In the genomic region with DNA sequence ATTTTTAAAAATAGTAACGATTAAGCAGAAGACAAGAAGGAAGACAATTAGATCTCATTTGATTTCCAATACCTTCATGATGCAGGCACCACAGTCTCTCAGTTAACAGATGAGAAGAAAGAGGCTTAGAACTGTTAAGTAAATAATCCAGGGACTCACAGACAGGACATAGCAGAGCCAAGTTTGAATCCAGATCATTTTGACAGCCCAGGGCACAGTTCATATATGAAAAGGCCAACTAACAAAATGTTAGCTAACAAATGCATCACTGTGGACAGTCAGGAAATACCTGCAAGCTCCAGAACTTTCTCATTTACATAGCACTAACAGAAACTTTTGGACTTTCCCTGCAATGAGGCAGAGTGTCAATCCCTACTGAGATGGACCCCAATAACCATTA, we compare ENCODE assay signal across 33 cellular contexts. TPM values are rescaled to one million over a fixed set of nuclear protein-coding genes. Genes with fewer than 3 reads are reported as not detected.
"Had no signal": no experiment of that assay in that cellular context is flagged by ENCODE, and none has a peak within 500 bp of the region (broad histone marks: within the 10 kb centered on the region; RNA-seq: fewer than 3 reads in every experiment).

No MANE protein-coding gene starts in this region.

- H3K4me2 ChIP-seq: neural progenitor cell had no signal

- H3K36me3 Mint-ChIP-seq: mesothelial cell of epicardium; naive B cell; natural killer cell; neural progenitor cell; stimulated activated effector memory CD8-positive, alpha-beta T cell treated with anti-CD3 and anti-CD28 coated beads, Interleukin-12 subunit alpha, Interleukin-12 subunit beta, amount 100 ng/mL, for 72 hours had no signal

- ATAC-seq: natural killer cell; stimulated activated effector memory CD8-positive, alpha-beta T cell treated with anti-CD3 and anti-CD28 coated beads, Interleukin-12 subunit alpha, Interleukin-12 subunit beta, amount 100 ng/mL, for 72 hours had no signal

- H3K27ac ChIP-seq: left ventricle myocardium inferior, neural progenitor cell, neutrophil, ovary, right atrium auricular region, right lobe of liver, tibial nerve, upper lobe of left lung, vagina had no signal

- H2AFZ ChIP-seq: neural progenitor cell had no signal

- H3K4me3 Mint-ChIP-seq: mesothelial cell of epicardium; naive B cell; natural killer cell; nephron progenitor cell; neural progenitor cell; stimulated activated effector memory CD8-positive, alpha-beta T cell treated with anti-CD3 and anti-CD28 coated beads, Interleukin-12 subunit alpha, Interleukin-12 subunit beta, amount 100 ng/mL, for 72 hours; stimulated activated naive CD8-positive, alpha-beta T cell treated with anti-CD3 and anti-CD28 coated beads, Interleukin-15, Interleukin-2, amounts not matched to agents 100 ng/mL and 50 ng/mL, for 24 hours had no signal

- H3K27ac Mint-ChIP-seq: mesothelial cell of epicardium; natural killer cell; neural progenitor cell; stimulated activated effector memory CD8-positive, alpha-beta T cell treated with anti-CD3 and anti-CD28 coated beads, Interleukin-12 subunit alpha, Interleukin-12 subunit beta, amount 100 ng/mL, for 72 hours; stimulated activated naive CD8-positive, alpha-beta T cell treated with anti-CD3 and anti-CD28 coated beads, Interleukin-15, Interleukin-2, amounts not matched to agents 100 ng/mL and 50 ng/mL, for 24 hours had no signal

- H3K9ac ChIP-seq: neural progenitor cell had no signal

- H3K27me3 Mint-ChIP-seq: naive B cell; progenitor cell of endocrine pancreas; stimulated activated naive CD8-positive, alpha-beta T cell treated with anti-CD3 and anti-CD28 coated beads, Interleukin-15, Interleukin-2, amounts not matched to agents 100 ng/mL and 50 ng/mL, for 24 hours had no signal

- H3K9me3 Mint-ChIP-seq: stimulated activated effector memory CD8-positive, alpha-beta T cell treated with anti-CD3 and anti-CD28 coated beads, Interleukin-12 subunit alpha, Interleukin-12 subunit beta, amount 100 ng/mL, for 72 hours; stimulated activated naive CD8-positive, alpha-beta T cell treated with anti-CD3 and anti-CD28 coated beads, Interleukin-15, Interleukin-2, amounts not matched to agents 100 ng/mL and 50 ng/mL, for 24 hours had no signal

- H3K27me3 ChIP-seq: neural progenitor cell, neutrophil, ovary, right atrium auricular region, right lobe of liver, tibial nerve, upper lobe of left lung, vagina had no signal

- H3K4me3 ChIP-seq: left ventricle myocardium inferior, lung, neural progenitor cell, ovary, right atrium auricular region, right lobe of liver, tibial nerve, upper lobe of left lung, vagina had no signal

- H3K4me1 ChIP-seq: left ventricle myocardium inferior, neural progenitor cell, right atrium auricular region, right lobe of liver, tibial nerve, upper lobe of left lung, vagina had no signal

- DNase-seq: islet precursor cell; left ventricle myocardium inferior; mesendoderm; naive B cell; natural killer cell; nephron progenitor cell; occipital lobe; ovary; right lobe of liver; stimulated activated CD4-positive, alpha-beta T cell treated with anti-CD3 and anti-CD28 coated beads, Interleukin-12 subunit alpha, Interleukin-12 subunit beta, amount 100 ng/mL, for 4 hours; stimulated activated CD4-positive, alpha-beta T cell treated with anti-CD3 and anti-CD28 coated beads, Interleukin-15, amount 100 ng/mL, for 24 hours; stimulated activated CD4-positive, alpha-beta T cell treated with anti-CD3 and anti-CD28 coated beads, Interleukin-2, amount 100 ng/mL, for 24 hours; stimulated activated CD4-positive, alpha-beta T cell treated with anti-CD3 and anti-CD28 coated beads, Interleukin-4, amount 100 ng/mL, for 24 hours; stimulated activated naive CD4-positive, alpha-beta T cell; substantia nigra; upper lobe of left lung had no signal

- H3K4me1 Mint-ChIP-seq: naive B cell; natural killer cell; stimulated activated effector memory CD8-positive, alpha-beta T cell treated with anti-CD3 and anti-CD28 coated beads, Interleukin-12 subunit alpha, Interleukin-12 subunit beta, amount 100 ng/mL, for 72 hours had no signal

- H3K9me3 ChIP-seq: neutrophil, ovary, right atrium auricular region, right lobe of liver, tibial nerve, upper lobe of left lung, vagina had no signal

- H3K36me3 ChIP-seq: left ventricle myocardium inferior, neutrophil, ovary, right atrium auricular region, right lobe of liver, tibial nerve, upper lobe of left lung, vagina had no signal

RNA-seq across cellular contexts. Expression of gene NPSR1, which starts 4.2 kb away (rescaled TPM):
- total RNA-seq: kidney epithelial cell, left ventricle myocardium inferior, lower leg skin, lung, mesothelial cell of epicardium, mononuclear cell, natural killer cell, occipital lobe, ovary, progenitor cell of endocrine pancreas, pulmonary artery endothelial cell, renal cortical epithelial cell, right atrium auricular region, right lobe of liver, temporal lobe, tibial nerve, upper lobe of left lung, vagina had no signal
- polyA plus RNA-seq: lung, ovary, urinary bladder had no signal
